1 cellular context compared by ENCODE assay signal in genomic region chr22:37020192-37020479, GRCh38.
TF ChIP-seq lines count a peak whose summit lies in the region.

No MANE protein-coding gene starts in this region.

TF ChIP-seq in HepG2, 621 proteins besides CTCF, POLR2A, EP300 and RAD21 (continued from another document and continues in another):
- no peak for TF ChIP-seq LRRFIP1 (CRISPR knock-in tag; conservative IDR thresholded peaks at IDR 0.05)
- TF ChIP-seq DNMT3B (CRISPR knock-in tag; conservative IDR thresholded peaks at IDR 0.05) = no peak
- no peak for TF ChIP-seq MAF1 (CRISPR knock-in tag; IDR thresholded peaks at IDR 0.05; ENCODE audit: borderline replicate concordance)
- TF ChIP-seq HMGXB4 (CRISPR knock-in tag; IDR thresholded peaks at IDR 0.05; ENCODE audit: borderline replicate concordance in 1 of 2, low read depth in 1 of 2) = peak in 1 of 2 experiments; percentile 18; a peak in 1 of 4 replicates
- TF ChIP-seq HDAC1 (CRISPR knock-in tag; IDR thresholded peaks at IDR 0.05) = peak; percentile 18; the same call in 1 of the 2 replicates
- TF ChIP-seq CSRNP1 (CRISPR knock-in tag; IDR thresholded peaks at IDR 0.05) = no peak
- TF ChIP-seq ZFP91 (CRISPR knock-in tag; IDR thresholded peaks at IDR 0.05; ENCODE audit: borderline replicate concordance) = peak; percentile 51; the same call in 1 of the 2 replicates
- no peak for TF ChIP-seq PRDM15 (CRISPR knock-in tag; IDR thresholded peaks at IDR 0.05)
- TF ChIP-seq SRSF9 (IDR thresholded peaks at IDR 0.05; ENCODE audit: borderline replicate concordance, insufficient read depth, low read depth, low read length, poor library complexity, severe bottlenecking) = no peak
- peak; percentile 71 for TF ChIP-seq ZFX (CRISPR knock-in tag; IDR thresholded peaks at IDR 0.05; ENCODE audit: low read depth)
- TF ChIP-seq NFIC (IDR thresholded peaks at IDR 0.05; ENCODE audit: low read length) = no peak
- TF ChIP-seq ZBTB4 (CRISPR knock-in tag; IDR thresholded peaks at IDR 0.05; ENCODE audit: borderline replicate concordance) = no peak
- TF ChIP-seq ZNF44 (CRISPR knock-in tag; IDR thresholded peaks at IDR 0.05) = no peak
- TF ChIP-seq ERF (CRISPR knock-in tag; IDR thresholded peaks at IDR 0.05) = no peak
- TF ChIP-seq AFF4 (CRISPR knock-in tag; IDR thresholded peaks at IDR 0.05) = no peak
- no peak for TF ChIP-seq PRDM4 (CRISPR knock-in tag; IDR thresholded peaks at IDR 0.05; ENCODE audit: borderline replicate concordance)
- no peak for TF ChIP-seq NONO (IDR thresholded peaks at IDR 0.05)
- 0 out of 2 replicates have a peak, but pooled peaks have one; percentile 3 for TF ChIP-seq NONO (CRISPR knock-in tag; conservative IDR thresholded peaks at IDR 0.05)
- peak; percentile 50; the same call in 1 of the 2 replicates for TF ChIP-seq YEATS4 (CRISPR knock-in tag; IDR thresholded peaks at IDR 0.05; ENCODE audit: borderline replicate concordance)
- no peak for TF ChIP-seq ZNF274 (CRISPR knock-in tag; IDR thresholded peaks at IDR 0.05)
- TF ChIP-seq IRF9 (CRISPR knock-in tag; IDR thresholded peaks at IDR 0.05; ENCODE audit: borderline replicate concordance) = no peak
